Comparison of ENCODE assay signal across 1 cellular context in genomic region chr1:8702848-8703810, GRCh38.
TF ChIP-seq lines count a peak whose summit lies in the region.

No MANE protein-coding gene starts in this region.

TF ChIP-seq in HepG2, 621 proteins besides CTCF, POLR2A, EP300 and RAD21 (continued from another document and continues in another):
- TF ChIP-seq ARID5B (CRISPR knock-in tag; IDR thresholded peaks at IDR 0.05) (peak; percentile 54), NR2F2 (IDR thresholded peaks at IDR 0.05; ENCODE audit: borderline replicate concordance, low read depth) (no peak), ZNF703 (CRISPR knock-in tag; IDR thresholded peaks at IDR 0.05; ENCODE audit: borderline replicate concordance) (no peak), TERF1 (CRISPR knock-in tag; IDR thresholded peaks at IDR 0.05) (no peak), MIER2 (CRISPR knock-in tag; IDR thresholded peaks at IDR 0.05) (no peak), SPEN (CRISPR knock-in tag; IDR thresholded peaks at IDR 0.05; ENCODE audit: low read depth) (no peak), ZNF615 (CRISPR knock-in tag; IDR thresholded peaks at IDR 0.05; ENCODE audit: borderline replicate concordance) (no peak), ZNF629 (CRISPR knock-in tag; conservative IDR thresholded peaks at IDR 0.05) (no peak), ISX (CRISPR knock-in tag; conservative IDR thresholded peaks at IDR 0.05) (no peak), MXD3 (CRISPR knock-in tag; IDR thresholded peaks at IDR 0.05) (peak; percentile 92), ZNF710 (CRISPR knock-in tag; IDR thresholded peaks at IDR 0.05; ENCODE audit: borderline replicate concordance) (no peak), ZNF292 (CRISPR knock-in tag; IDR thresholded peaks at IDR 0.05; ENCODE audit: borderline replicate concordance, low read depth) (0 out of 2 replicates have a peak, but pooled peaks have one; percentile 43), ZNF121 (CRISPR knock-in tag; IDR thresholded peaks at IDR 0.05) (peak; percentile 85), JARID2 (CRISPR knock-in tag; IDR thresholded peaks at IDR 0.05; ENCODE audit: insufficient replicate concordance) (no peak), ZNF616 (CRISPR knock-in tag; IDR thresholded peaks at IDR 0.05; ENCODE audit: low read depth) (0 out of 2 replicates have a peak, but pooled peaks have one; percentile 48), ETV5 (CRISPR knock-in tag; IDR thresholded peaks at IDR 0.05; ENCODE audit: borderline replicate concordance) (peak; percentile 80), SP140L (CRISPR knock-in tag; IDR thresholded peaks at IDR 0.05; ENCODE audit: borderline replicate concordance) (0 out of 2 replicates have a peak, but pooled peaks have one; percentile 50), ZNF781 (CRISPR knock-in tag; IDR thresholded peaks at IDR 0.05; ENCODE audit: borderline replicate concordance, not compliant biosample characterization) (no peak), ZNF34 (CRISPR knock-in tag; IDR thresholded peaks at IDR 0.05; ENCODE audit: borderline replicate concordance) (peak; percentile 56; the same call in 1 of the 2 replicates), GATAD2A (CRISPR knock-in tag; IDR thresholded peaks at IDR 0.05) (peak; percentile 38; the same call in 1 of the 2 replicates), ZNF326 (CRISPR knock-in tag; IDR thresholded peaks at IDR 0.05; ENCODE audit: borderline replicate concordance) (no peak), PHF20 (CRISPR knock-in tag; IDR thresholded peaks at IDR 0.05) (no peak), ZNF484 (CRISPR knock-in tag; IDR thresholded peaks at IDR 0.05; ENCODE audit: borderline replicate concordance, low read depth) (no peak), SRY (CRISPR knock-in tag; IDR thresholded peaks at IDR 0.05) (no peak), ZNF558 (CRISPR knock-in tag; IDR thresholded peaks at IDR 0.05; ENCODE audit: borderline replicate concordance) (no peak), ZNF451 (CRISPR knock-in tag; IDR thresholded peaks at IDR 0.05) (no peak), ZNF333 (CRISPR knock-in tag; IDR thresholded peaks at IDR 0.05; ENCODE audit: borderline replicate concordance) (0 out of 2 replicates have a peak, but pooled peaks have one; percentile 32), REST (IDR thresholded peaks at IDR 0.05; ENCODE audit: borderline replicate concordance in 1 of 2, low read depth in 1 of 2, low read length in 2 of 2) (no peak; a peak in 1 of 4 replicates), CEBPG (CRISPR knock-in tag; IDR thresholded peaks at IDR 0.05) (peak; percentile 24; the same call in 1 of the 2 replicates), DMAP1 (CRISPR knock-in tag; IDR thresholded peaks at IDR 0.05) (no peak), NR2F6 (IDR thresholded peaks at IDR 0.05) (no peak), NR2F6 (CRISPR knock-in tag; IDR thresholded peaks at IDR 0.05) (0 out of 2 replicates have a peak, but pooled peaks have one; percentile 40), CENPT (CRISPR knock-in tag; IDR thresholded peaks at IDR 0.05; ENCODE audit: low read depth) (no peak)
- TF ChIP-seq, protein P1, sequence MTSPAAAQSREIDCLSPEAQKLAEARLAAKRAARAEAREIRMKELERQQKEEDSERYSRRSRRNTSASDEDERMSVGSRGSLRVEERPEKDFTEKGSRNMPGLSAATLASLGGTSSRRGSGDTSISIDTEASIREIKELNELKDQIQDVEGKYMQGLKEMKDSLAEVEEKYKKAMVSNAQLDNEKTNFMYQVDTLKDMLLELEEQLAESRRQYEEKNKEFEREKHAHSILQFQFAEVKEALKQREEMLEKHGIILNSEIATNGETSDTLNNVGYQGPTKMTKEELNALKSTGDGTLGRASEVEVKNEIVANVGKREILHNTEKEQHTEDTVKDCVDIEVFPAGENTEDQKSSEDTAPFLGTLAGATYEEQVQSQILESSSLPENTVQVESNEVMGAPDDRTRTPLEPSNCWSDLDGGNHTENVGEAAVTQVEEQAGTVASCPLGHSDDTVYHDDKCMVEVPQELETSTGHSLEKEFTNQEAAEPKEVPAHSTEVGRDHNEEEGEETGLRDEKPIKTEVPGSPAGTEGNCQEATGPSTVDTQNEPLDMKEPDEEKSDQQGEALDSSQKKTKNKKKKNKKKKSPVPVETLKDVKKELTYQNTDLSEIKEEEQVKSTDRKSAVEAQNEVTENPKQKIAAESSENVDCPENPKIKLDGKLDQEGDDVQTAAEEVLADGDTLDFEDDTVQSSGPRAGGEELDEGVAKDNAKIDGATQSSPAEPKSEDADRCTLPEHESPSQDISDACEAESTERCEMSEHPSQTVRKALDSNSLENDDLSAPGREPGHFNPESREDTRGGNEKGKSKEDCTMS (CRISPR knock-in tag; conservative IDR thresholded peaks at IDR 0.05): no peak
- TF ChIP-seq, protein P2, sequence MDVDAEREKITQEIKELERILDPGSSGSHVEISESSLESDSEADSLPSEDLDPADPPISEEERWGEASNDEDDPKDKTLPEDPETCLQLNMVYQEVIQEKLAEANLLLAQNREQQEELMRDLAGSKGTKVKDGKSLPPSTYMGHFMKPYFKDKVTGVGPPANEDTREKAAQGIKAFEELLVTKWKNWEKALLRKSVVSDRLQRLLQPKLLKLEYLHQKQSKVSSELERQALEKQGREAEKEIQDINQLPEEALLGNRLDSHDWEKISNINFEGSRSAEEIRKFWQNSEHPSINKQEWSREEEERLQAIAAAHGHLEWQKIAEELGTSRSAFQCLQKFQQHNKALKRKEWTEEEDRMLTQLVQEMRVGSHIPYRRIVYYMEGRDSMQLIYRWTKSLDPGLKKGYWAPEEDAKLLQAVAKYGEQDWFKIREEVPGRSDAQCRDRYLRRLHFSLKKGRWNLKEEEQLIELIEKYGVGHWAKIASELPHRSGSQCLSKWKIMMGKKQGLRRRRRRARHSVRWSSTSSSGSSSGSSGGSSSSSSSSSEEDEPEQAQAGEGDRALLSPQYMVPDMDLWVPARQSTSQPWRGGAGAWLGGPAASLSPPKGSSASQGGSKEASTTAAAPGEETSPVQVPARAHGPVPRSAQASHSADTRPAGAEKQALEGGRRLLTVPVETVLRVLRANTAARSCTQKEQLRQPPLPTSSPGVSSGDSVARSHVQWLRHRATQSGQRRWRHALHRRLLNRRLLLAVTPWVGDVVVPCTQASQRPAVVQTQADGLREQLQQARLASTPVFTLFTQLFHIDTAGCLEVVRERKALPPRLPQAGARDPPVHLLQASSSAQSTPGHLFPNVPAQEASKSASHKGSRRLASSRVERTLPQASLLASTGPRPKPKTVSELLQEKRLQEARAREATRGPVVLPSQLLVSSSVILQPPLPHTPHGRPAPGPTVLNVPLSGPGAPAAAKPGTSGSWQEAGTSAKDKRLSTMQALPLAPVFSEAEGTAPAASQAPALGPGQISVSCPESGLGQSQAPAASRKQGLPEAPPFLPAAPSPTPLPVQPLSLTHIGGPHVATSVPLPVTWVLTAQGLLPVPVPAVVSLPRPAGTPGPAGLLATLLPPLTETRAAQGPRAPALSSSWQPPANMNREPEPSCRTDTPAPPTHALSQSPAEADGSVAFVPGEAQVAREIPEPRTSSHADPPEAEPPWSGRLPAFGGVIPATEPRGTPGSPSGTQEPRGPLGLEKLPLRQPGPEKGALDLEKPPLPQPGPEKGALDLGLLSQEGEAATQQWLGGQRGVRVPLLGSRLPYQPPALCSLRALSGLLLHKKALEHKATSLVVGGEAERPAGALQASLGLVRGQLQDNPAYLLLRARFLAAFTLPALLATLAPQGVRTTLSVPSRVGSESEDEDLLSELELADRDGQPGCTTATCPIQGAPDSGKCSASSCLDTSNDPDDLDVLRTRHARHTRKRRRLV (CRISPR knock-in tag; IDR thresholded peaks at IDR 0.05): no peak
- TF ChIP-seq, protein P3, sequence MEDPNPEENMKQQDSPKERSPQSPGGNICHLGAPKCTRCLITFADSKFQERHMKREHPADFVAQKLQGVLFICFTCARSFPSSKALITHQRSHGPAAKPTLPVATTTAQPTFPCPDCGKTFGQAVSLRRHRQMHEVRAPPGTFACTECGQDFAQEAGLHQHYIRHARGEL (CRISPR knock-in tag; IDR thresholded peaks at IDR 0.05): no peak
- TF ChIP-seq, protein P4, sequence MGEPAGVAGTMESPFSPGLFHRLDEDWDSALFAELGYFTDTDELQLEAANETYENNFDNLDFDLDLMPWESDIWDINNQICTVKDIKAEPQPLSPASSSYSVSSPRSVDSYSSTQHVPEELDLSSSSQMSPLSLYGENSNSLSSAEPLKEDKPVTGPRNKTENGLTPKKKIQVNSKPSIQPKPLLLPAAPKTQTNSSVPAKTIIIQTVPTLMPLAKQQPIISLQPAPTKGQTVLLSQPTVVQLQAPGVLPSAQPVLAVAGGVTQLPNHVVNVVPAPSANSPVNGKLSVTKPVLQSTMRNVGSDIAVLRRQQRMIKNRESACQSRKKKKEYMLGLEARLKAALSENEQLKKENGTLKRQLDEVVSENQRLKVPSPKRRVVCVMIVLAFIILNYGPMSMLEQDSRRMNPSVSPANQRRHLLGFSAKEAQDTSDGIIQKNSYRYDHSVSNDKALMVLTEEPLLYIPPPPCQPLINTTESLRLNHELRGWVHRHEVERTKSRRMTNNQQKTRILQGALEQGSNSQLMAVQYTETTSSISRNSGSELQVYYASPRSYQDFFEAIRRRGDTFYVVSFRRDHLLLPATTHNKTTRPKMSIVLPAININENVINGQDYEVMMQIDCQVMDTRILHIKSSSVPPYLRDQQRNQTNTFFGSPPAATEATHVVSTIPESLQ (CRISPR knock-in tag; conservative IDR thresholded peaks at IDR 0.05): no peak
